Comparison of ENCODE assay signal across 18 cellular contexts in genomic region chr1:34840426-34840825, GRCh38. TPM values are rescaled to one million over a fixed set of nuclear protein-coding genes. Genes with fewer than 3 reads are reported as not detected.
DNase-seq lines count a peak whose midpoint lies in the region; ATAC-seq lines count a peak whose summit lies in the region.
"Had no signal": no experiment of that assay in that cellular context is flagged by ENCODE, and none has a peak within 500 bp of the region (broad histone marks: within the 10 kb centered on the region; RNA-seq: fewer than 3 reads in every experiment).

No MANE protein-coding gene starts in this region.

- CTCF ChIA-PET in activated CD8-positive, alpha-beta memory T cell treated with anti-CD3 and anti-CD28 coated beads, Interleukin-2, amount 10 ng/mL, durations not matched to agents 7 days and 5 days (lab: Charles Lee), result interaction anchor here (0.9 kb wide), 1 partner anchor 12 kb away, joined by 3 read pairs; no protein-coding TSS in a partner anchor

- H3K4me1 Mint-ChIP-seq in activated CD8-positive, alpha-beta memory T cell treated with anti-CD3 and anti-CD28 coated beads, Interleukin-2, amount 10 ng/mL, durations not matched to agents 7 days and 5 days, result peaks cover 11% of the 10 kb centered on the region
- peaks cover 22% of the 10 kb centered on the region for H3K4me1 Mint-ChIP-seq in central memory CD8-positive, alpha-beta T cell

- no peak overlapping the region for H3K4me3 Mint-ChIP-seq in activated CD8-positive, alpha-beta memory T cell treated with anti-CD3 and anti-CD28 coated beads, Interleukin-2, amount 10 ng/mL, durations not matched to agents 7 days and 5 days
- no peak overlapping the region for H3K4me3 Mint-ChIP-seq in central memory CD8-positive, alpha-beta T cell
- H3K4me3 Mint-ChIP-seq: CD4-positive, CD25-positive, alpha-beta regulatory T cell; IgD-negative memory B cell had no signal

- H3K27me3 Mint-ChIP-seq in activated CD8-positive, alpha-beta memory T cell treated with anti-CD3 and anti-CD28 coated beads, Interleukin-2, amount 10 ng/mL, durations not matched to agents 7 days and 5 days, result no peaks in the 10 kb centered on the region
- H3K27me3 Mint-ChIP-seq in central memory CD8-positive, alpha-beta T cell, result no peaks in the 10 kb centered on the region
- H3K27me3 Mint-ChIP-seq: CD4-positive, CD25-positive, alpha-beta regulatory T cell; IgD-negative memory B cell had no signal

- peak; percentile 22 for DNase-seq in activated CD8-positive, alpha-beta memory T cell treated with anti-CD3 and anti-CD28 coated beads, Interleukin-2, amount 10 ng/mL, durations not matched to agents 7 days and 5 days
- DNase-seq in activated CD8-positive, alpha-beta memory T cell treated with anti-CD3 and anti-CD28 coated beads, Interleukin-2, amount 50 U/mL, for 48 hours, result no peak
- no peak for DNase-seq in central memory CD8-positive, alpha-beta T cell (ENCODE audit: low spot score in 2 of 2)
- DNase-seq in left lobe of liver (ENCODE audit: low spot score), result peak; percentile 27
- no peak for DNase-seq in dermis blood vessel endothelial cell
- no peak for DNase-seq in cerebellar nuclear complex (lab: John Stamatoyannopoulos, UW)
- DNase-seq in iPS-NIHi7 (ENCODE audit: extremely low spot score), result no peak
- DNase-seq: ACHN; CD4-positive, CD25-positive, alpha-beta regulatory T cell; DMS 273 treated with DMSO at 0.1 percent for 48 hours; DMS79; GM23248; H7 had no signal

- ATAC-seq in activated CD8-positive, alpha-beta memory T cell treated with anti-CD3 and anti-CD28 coated beads, Interleukin-2, amount 10 ng/mL, durations not matched to agents 7 days and 5 days, result no peak
- ATAC-seq in central memory CD8-positive, alpha-beta T cell (replicated peaks; ENCODE audit: extremely low read depth, poor library complexity, severe bottlenecking), result no peak
- no peak for ATAC-seq in left lobe of liver
- ATAC-seq: GM12878 had no signal

- H3K9me3 Mint-ChIP-seq in activated CD8-positive, alpha-beta memory T cell treated with anti-CD3 and anti-CD28 coated beads, Interleukin-2, amount 10 ng/mL, durations not matched to agents 7 days and 5 days (ENCODE audit: low read depth), result no peaks in the 10 kb centered on the region
- no peaks in the 10 kb centered on the region for H3K9me3 Mint-ChIP-seq in central memory CD8-positive, alpha-beta T cell
- H3K9me3 Mint-ChIP-seq: CD4-positive, CD25-positive, alpha-beta regulatory T cell; IgD-negative memory B cell had no signal

- no peaks in the 10 kb centered on the region for H3K36me3 Mint-ChIP-seq in activated CD8-positive, alpha-beta memory T cell treated with anti-CD3 and anti-CD28 coated beads, Interleukin-2, amount 10 ng/mL, durations not matched to agents 7 days and 5 days
- peaks cover 7% of the 10 kb centered on the region for H3K36me3 Mint-ChIP-seq in central memory CD8-positive, alpha-beta T cell (ENCODE audit: insufficient read depth)

- no peak overlapping the region for H3K27ac Mint-ChIP-seq in activated CD8-positive, alpha-beta memory T cell treated with anti-CD3 and anti-CD28 coated beads, Interleukin-2, amount 10 ng/mL, durations not matched to agents 7 days and 5 days
- peak overlapping the region; percentile 54 for H3K27ac Mint-ChIP-seq in central memory CD8-positive, alpha-beta T cell (ENCODE audit: low read depth)
- H3K27ac Mint-ChIP-seq: IgD-negative memory B cell had no signal

RNA-seq across cellular contexts. Expression of gene SMIM12, which starts 19.1 kb away (rescaled TPM):
- total RNA-seq in activated CD8-positive, alpha-beta memory T cell treated with anti-CD3 and anti-CD28 coated beads, Interleukin-2, amount 10 ng/mL, durations not matched to agents 7 days and 5 days, result 10 to 100 TPM; 52.7 to 67.2 TPM
- total RNA-seq in left lobe of liver (32.0 TPM), dermis blood vessel endothelial cell (49.2 and 71.1 TPM in 2 replicates)

RNA-seq across cellular contexts. Expression of gene GJA4, which starts 47.6 kb away (rescaled TPM):
- not detected for total RNA-seq in activated CD8-positive, alpha-beta memory T cell treated with anti-CD3 and anti-CD28 coated beads, Interleukin-2, amount 10 ng/mL, durations not matched to agents 7 days and 5 days
- 12.5 TPM for total RNA-seq in left lobe of liver
- 54.3 and 61.8 TPM in 2 replicates for total RNA-seq in dermis blood vessel endothelial cell
- total RNA-seq: A172; CD4-positive, CD25-positive, alpha-beta regulatory T cell; G401; GM23248; HT1080 had no signal

RNA-seq across cellular contexts. Expression of gene GJB3, which starts 59.4 kb away (rescaled TPM):
- not detected for total RNA-seq in activated CD8-positive, alpha-beta memory T cell treated with anti-CD3 and anti-CD28 coated beads, Interleukin-2, amount 10 ng/mL, durations not matched to agents 7 days and 5 days
- total RNA-seq in left lobe of liver, result 0.08 TPM
- 0.05 and 0.17 TPM in 2 replicates for total RNA-seq in dermis blood vessel endothelial cell
- total RNA-seq: CD4-positive, CD25-positive, alpha-beta regulatory T cell; G401; GM12878; HT1080 had no signal

Comparison
In these comparisons a context has a peak if more than half of its experiments do, and no peak if none do; other contexts are left out.
1. DNase-seq: peak in activated CD8-positive, alpha-beta memory T cell treated with anti-CD3 and anti-CD28 coated beads, Interleukin-2, amount 10 ng/mL, durations not matched to agents 7 days and 5 days (single experiment) and left lobe of liver (single experiment); none in activated CD8-positive, alpha-beta memory T cell treated with anti-CD3 and anti-CD28 coated beads, Interleukin-2, amount 50 U/mL, for 48 hours (single experiment), central memory CD8-positive, alpha-beta T cell (0 of 2), dermis blood vessel endothelial cell (single experiment), cerebellar nuclear complex (0 of 2) and iPS-NIHi7 (single experiment).
2. RNA of gene GJA4, which starts 47.6 kb away (total RNA-seq): 54.3 to 61.8 TPM in dermis blood vessel endothelial cell and 12.5 TPM in left lobe of liver (single experiment); not detected in activated CD8-positive, alpha-beta memory T cell treated with anti-CD3 and anti-CD28 coated beads, Interleukin-2, amount 10 ng/mL, durations not matched to agents 7 days and 5 days; every median in the first group is over 10 times any median in the second.